In genomic region chr6:46395530-46395929, GRCh38 we compare ENCODE assay signal across 23 cellular contexts.
DNase-seq lines count a peak whose midpoint lies in the region; ATAC-seq and TF ChIP-seq lines count a peak whose summit lies in the region.
"Had no signal": no experiment of that assay in that cellular context is flagged by ENCODE, and none has a peak within 500 bp of the region (broad histone marks: within the 10 kb centered on the region; RNA-seq: fewer than 3 reads in every experiment).

No MANE protein-coding gene starts in this region.

- CTCF ChIA-PET in HEK293 (lab: Yijun Ruan, JAX), result interaction anchor here (0.5 to 1.3 kb wide), 3 partner anchors 14 to 25 kb away, joined by 3 read pairs; no protein-coding TSS in a partner anchor

- no peaks in the 10 kb centered on the region for H3K36me3 ChIP-seq in HEK293 (ENCODE audit: control insufficient read depth in 2 of 2, insufficient read depth in 1 of 2, low read length in 2 of 2)
- H3K36me3 ChIP-seq: BE2C, BLaER1 had no signal

- ATAC-seq in left ventricle myocardium superior (peak; percentile 37), left lobe of liver (peak; percentile 64)
- ATAC-seq: GM12878 had no signal

- H3K4me3 ChIP-seq in HEK293 (ENCODE audit: low read depth, low read length), result no peak overlapping the region
- H3K4me3 ChIP-seq: BLaER1, GM12878 had no signal

- DNase-seq in left ventricle myocardium superior, result no peak
- no peak for DNase-seq in cardiac septum (ENCODE audit: low spot score)
- DNase-seq in left lobe of liver (ENCODE audit: low spot score), result no peak
- DNase-seq in NCI-H1048 (lab: John Stamatoyannopoulos, UW), result no peak
- no peak for DNase-seq in OCI-M1 (lab: John Stamatoyannopoulos, UW)
- DNase-seq: 8988T; ACHN; BE2C; C1 segment of cervical spinal cord; CD4-positive, alpha-beta memory T cell; CD4-positive, CD25-positive, alpha-beta regulatory T cell; CD8-positive, alpha-beta memory T cell; COR-L47; DMS 273 treated with DMSO at 0.1 percent for 48 hours; DMS153; DMS53; DMS79; DND-41; EL; GDM1 had no signal

- no peak for TF ChIP-seq CTCF in HEK293 (tag by site-specific recombination; IDR thresholded peaks at IDR 0.05)

- POLR2A ChIA-PET in HEK293 (lab: Yijun Ruan, JAX), result no interaction called here

- H3K9me3 ChIP-seq in HEK293 (ENCODE audit: control insufficient read depth, insufficient read depth, low read depth, low read length), result no peaks in the 10 kb centered on the region
- H3K9me3 ChIP-seq: BE2C, BLaER1 had no signal

- H3K27ac ChIP-seq in HEK293 (ENCODE audit: extremely low read depth, low read depth, low read length), result no peak overlapping the region
- H3K27ac ChIP-seq: BLaER1 had no signal

- no peaks in the 10 kb centered on the region for H3K4me1 ChIP-seq in HEK293 (ENCODE audit: control insufficient read depth, insufficient read depth, low read length)
- H3K4me1 ChIP-seq: BE2C had no signal

- intact Hi-C loops in left ventricle myocardium superior (cut with micrococcal nuclease) (no loop called here), cardiac septum (cut with DNase I) (no loop called here)

TF ChIP-seq in HEK293, 187 proteins besides CTCF, POLR2A, EP300 and RAD21:
- TF ChIP-seq PRDM1 (tag by site-specific recombination; IDR thresholded peaks at IDR 0.05) (no peak), ZFP3 (tag by site-specific recombination; IDR thresholded peaks at IDR 0.05; ENCODE audit: low read depth) (no peak), SCRT2 (tag by site-specific recombination; IDR thresholded peaks at IDR 0.05) (0 out of 2 replicates have a peak, but pooled peaks have one; percentile 18)
